Comparison of ENCODE assay signal across 8 cellular contexts in the genomic region with DNA sequence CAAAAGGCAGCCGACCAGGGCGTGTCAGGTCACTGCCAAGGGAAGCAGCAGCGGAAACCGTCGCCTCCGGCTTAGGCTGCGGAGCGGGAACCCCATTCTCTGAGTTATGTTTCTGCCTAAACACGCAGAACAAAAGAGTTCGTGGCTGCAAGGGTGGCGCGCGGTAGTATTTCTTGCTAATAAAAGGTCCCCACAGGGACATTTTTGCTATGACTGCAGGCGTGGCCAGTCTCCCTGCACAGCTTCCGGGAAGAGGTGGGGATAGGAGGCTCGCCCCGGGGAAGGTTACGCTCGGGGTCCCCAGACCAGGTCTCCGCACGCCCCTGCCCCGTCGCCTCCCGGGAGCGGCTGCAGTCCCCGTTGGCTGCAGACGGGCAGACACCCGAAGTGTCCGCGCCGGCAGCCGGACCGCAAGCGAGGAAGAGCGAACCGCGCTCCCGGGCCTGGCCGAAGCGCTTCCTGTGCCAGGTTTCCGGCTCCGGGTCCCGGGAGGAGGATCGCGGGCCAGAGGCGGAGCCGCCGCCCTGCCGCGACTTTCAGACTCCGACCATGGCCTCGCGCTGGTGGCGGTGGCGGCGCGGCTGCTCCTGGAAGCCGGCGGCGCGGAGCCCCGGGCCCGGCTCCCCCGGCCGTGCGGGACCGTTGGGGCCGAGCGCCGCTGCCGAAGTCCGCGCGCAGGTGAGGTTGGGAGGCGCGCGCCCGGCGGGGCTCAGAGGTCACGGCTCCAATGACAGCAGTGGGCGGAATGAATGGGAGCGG.
A peak's percentile ranks its signal among the peaks of the same experiment; 100 is the strongest.
DNase-seq lines count a peak whose midpoint lies in the region; ATAC-seq lines count a peak whose summit lies in the region.

A gene with protein sequence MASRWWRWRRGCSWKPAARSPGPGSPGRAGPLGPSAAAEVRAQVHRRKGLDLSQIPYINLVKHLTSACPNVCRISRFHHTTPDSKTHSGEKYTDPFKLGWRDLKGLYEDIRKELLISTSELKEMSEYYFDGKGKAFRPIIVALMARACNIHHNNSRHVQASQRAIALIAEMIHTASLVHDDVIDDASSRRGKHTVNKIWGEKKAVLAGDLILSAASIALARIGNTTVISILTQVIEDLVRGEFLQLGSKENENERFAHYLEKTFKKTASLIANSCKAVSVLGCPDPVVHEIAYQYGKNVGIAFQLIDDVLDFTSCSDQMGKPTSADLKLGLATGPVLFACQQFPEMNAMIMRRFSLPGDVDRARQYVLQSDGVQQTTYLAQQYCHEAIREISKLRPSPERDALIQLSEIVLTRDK (plus strand): TSS at position 539 of the 759 bp plus-strand sequence. CDS start 11 bp downstream, at position 550.

- peak; percentile 74 for ATAC-seq in GM18517 (IDR thresholded peaks at IDR 0.05; ENCODE audit: unreplicated experiment)
- peak; percentile 84 for ATAC-seq in HG03025 (IDR thresholded peaks at IDR 0.05; ENCODE audit: low FRiP score, unreplicated experiment)

- H3K27ac ChIP-seq in ACC112 (ENCODE audit: low read depth, low read length): peak within 1 kb of the TSS; percentile 46
- peak within 1 kb of the TSS; percentile 72 for H3K27ac ChIP-seq in cingulate gyrus (ENCODE audit: low read depth, low read length)

- no peaks in the 10 kb centered on the region for H3K36me3 ChIP-seq in ACC112 (ENCODE audit: insufficient read depth, low read length)

- DNase-seq in NCI-H345 (lab: John Stamatoyannopoulos, UW) (peak; percentile 60), left kidney (ENCODE audit: low read depth, low spot score) (peak; percentile 89)
- DNase-seq in activated CD4-positive, alpha-beta T cell treated with anti-CD3 and anti-CD28 coated beads for 4 hours: peak; percentile 53 to 59
- peak; percentile 50 for DNase-seq in stimulated activated CD4-positive, alpha-beta T cell treated with anti-CD3 and anti-CD28 coated beads, Interleukin-2, amount 100 ng/mL, for 4 hours (ENCODE audit: low read depth)

- H3K4me1 ChIP-seq in ACC112 (ENCODE audit: control insufficient read depth, insufficient read depth, low read length, unreplicated experiment): peaks cover 4% of the 10 kb centered on the region

- H3K27me3 ChIP-seq in ACC112 (ENCODE audit: insufficient read depth, low read length): no peaks in the 10 kb centered on the region

- peak within 1 kb of the TSS; percentile 98 for H3K4me3 ChIP-seq in ACC112 (ENCODE audit: low read depth, low read length)

- H2AFZ ChIP-seq in ACC112 (ENCODE audit: low read length, unreplicated experiment): peak within 1 kb of the TSS; percentile 84

- H3K79me2 ChIP-seq in ACC112 (ENCODE audit: control insufficient read depth, insufficient read depth, low read length, unreplicated experiment): peaks cover 48% of the 10 kb centered on the region

Comparison
In these comparisons a context has a peak if more than half of its experiments do, and no peak if none do; other contexts are left out.
1. Peak in every context shown above with its lines: DNase-seq, ATAC-seq, H3K4me3 ChIP-seq and H3K27ac ChIP-seq.